8 cellular contexts compared by ENCODE assay signal in genomic region chr20:63969851-63970713, GRCh38. TPM values are rescaled to one million over a fixed set of nuclear protein-coding genes. Genes with fewer than 3 reads are reported as not detected.
DNase-seq lines count a peak whose midpoint lies in the region; ATAC-seq and TF ChIP-seq lines count a peak whose summit lies in the region.

ZNF512B (minus strand) TSS chr20:63969930; CDS start chr20:63967950, 1,980 bp downstream.

- peak; percentile 44 for ATAC-seq in gastroesophageal sphincter
- ATAC-seq in HG03280 (IDR thresholded peaks at IDR 0.05; ENCODE audit: unreplicated experiment), result no peak
- no peak for ATAC-seq in HG03095 (IDR thresholded peaks at IDR 0.05; ENCODE audit: unreplicated experiment)

- H3K27ac ChIP-seq in gastroesophageal sphincter (peak within 1 kb of the TSS in 3 of 4 donors; percentile 72 to 80 (median 77)), neural progenitor cell (no peak within 1 kb of the TSS)

- H3K4me1 ChIP-seq in NT2/D1 (ENCODE audit: insufficient read depth, insufficient read length) (peaks cover 24% of the 10 kb centered on the region), gastroesophageal sphincter (peaks cover 0 to 42% (median 22%) of the 10 kb centered on the region in 3 donors), neural progenitor cell (peaks cover 10% of the 10 kb centered on the region)

- H3K4me3 ChIP-seq in NT2/D1 (ENCODE audit: insufficient read length, low read depth), result peak within 1 kb of the TSS; percentile 88
- peak within 1 kb of the TSS; percentile 40 to 69 for H3K4me3 ChIP-seq in gastroesophageal sphincter
- peak within 1 kb of the TSS; percentile 61 for H3K4me3 ChIP-seq in neural progenitor cell

- peaks cover 15% of the 10 kb centered on the region for H3K4me1 Mint-ChIP-seq in neural progenitor cell

- H3K4me2 ChIP-seq in neural progenitor cell, result peak within 1 kb of the TSS; percentile 98

- H2AFZ ChIP-seq in neural progenitor cell (replicated peaks), result peak within 1 kb of the TSS; percentile 34

- peak within 1 kb of the TSS; percentile 74 for H3K27ac Mint-ChIP-seq in neural progenitor cell

- TF ChIP-seq CTCF in gastroesophageal sphincter (IDR thresholded peaks at IDR 0.05) (peak in 1 of 4 experiments; percentile 8), neural progenitor cell (IDR thresholded peaks at IDR 0.05) (no peak)

- DNase-seq in AG08395 (ENCODE audit: low spot score) (peak; percentile 94), GM19238 (ENCODE audit: insufficient read length, low spot score) (peak; percentile 83), NT2/D1 (ENCODE audit: low read depth, low spot score) (peak; percentile 49), neural progenitor cell (ENCODE audit: low spot score) (peak; percentile 79)
- peak; percentile 83 for DNase-seq in activated effector memory CD4-positive, alpha-beta T cell treated with anti-CD3 and anti-CD28 coated beads, Interleukin-2, amount 50 U/mL, for 16 hours

- H3K4me3 Mint-ChIP-seq in neural progenitor cell, result peak within 1 kb of the TSS; percentile 90

- H3K36me3 Mint-ChIP-seq in neural progenitor cell, result peaks cover 3% of the 10 kb centered on the region

- no peaks in the 10 kb centered on the region for H3K9me3 Mint-ChIP-seq in neural progenitor cell

- H3F3A ChIP-seq in neural progenitor cell (ENCODE audit: low read depth), result peaks cover 16% of the 10 kb centered on the region

- no peaks in the 10 kb centered on the region for H4K20me1 ChIP-seq in neural progenitor cell (ENCODE audit: low read depth)

- H3K36me3 ChIP-seq in NT2/D1 (ENCODE audit: insufficient read depth, insufficient read length, low read length) (peaks cover 26% of the 10 kb centered on the region), gastroesophageal sphincter (peaks cover 0 to 20% of the 10 kb centered on the region in 2 donors), neural progenitor cell (no peaks in the 10 kb centered on the region)

- H3K9ac ChIP-seq in NT2/D1 (ENCODE audit: insufficient read length, low read depth) (peak within 1 kb of the TSS; percentile 96), neural progenitor cell (peak within 1 kb of the TSS; percentile 58)

- no peak for TF ChIP-seq POLR2A in gastroesophageal sphincter (IDR thresholded peaks at IDR 0.05)

- peaks cover 11% of the 10 kb centered on the region for H3K79me2 ChIP-seq in neural progenitor cell (ENCODE audit: low read depth)

- H3K27me3 Mint-ChIP-seq in neural progenitor cell (ENCODE audit: insufficient read depth, low read depth), result peaks cover 5% of the 10 kb centered on the region

- TF ChIP-seq EP300 in gastroesophageal sphincter (IDR thresholded peaks at IDR 0.05), result no peak

- WGBS in gastroesophageal sphincter (ENCODE audit: low coverage in 1 of 2), 2 donors, result 0% methylated on average over 5 of the region's 70 CpGs; no CpG with 5 or more reads in 1 of the 2 donors

- H3K27me3 ChIP-seq in NT2/D1 (ENCODE audit: insufficient read depth, insufficient read length), result peaks cover 17% of the 10 kb centered on the region
- H3K27me3 ChIP-seq in gastroesophageal sphincter, result no peaks in the 10 kb centered on the region
- H3K27me3 ChIP-seq in neural progenitor cell, result peaks cover 11% of the 10 kb centered on the region

- peaks cover 27% of the 10 kb centered on the region; the same call in 1 of the 2 replicates for H3K9me3 ChIP-seq in NT2/D1 (ENCODE audit: insufficient read depth, low read length)
- no peaks in the 10 kb centered on the region for H3K9me3 ChIP-seq in gastroesophageal sphincter
- no peaks in the 10 kb centered on the region for H3K9me3 ChIP-seq in neural progenitor cell (ENCODE audit: low read depth)

RNA-seq across cellular contexts. Expression of gene ZNF512B, which starts in this region (rescaled TPM):
- total RNA-seq in gastroesophageal sphincter, result 10 to 100 TPM in 2 of 4 donors, 1 to 10 TPM in 2; 9.0 to 13.8 (median 10.0) TPM
- total RNA-seq in neural progenitor cell (ENCODE audit: low replicate concordance), result 2.9 and 11.4 TPM in 2 replicates
